In the genomic region with DNA sequence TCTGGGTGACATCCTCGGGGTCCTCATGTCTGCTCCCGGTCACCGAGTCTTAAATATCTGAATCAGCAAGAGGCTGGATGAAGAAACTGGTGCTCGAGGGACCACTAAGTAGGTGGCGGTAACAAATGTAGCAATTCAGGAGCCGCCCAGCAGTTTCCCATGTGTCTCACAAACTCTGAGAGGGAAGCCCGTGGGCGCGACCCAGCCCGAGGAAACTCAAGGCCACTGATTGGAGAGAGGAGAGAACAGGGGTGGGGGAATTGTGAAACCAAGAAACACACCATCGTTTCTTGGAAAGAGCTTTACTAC, we compare ENCODE assay signal across 22 cellular contexts. TPM values are rescaled to one million over a fixed set of nuclear protein-coding genes. Genes with fewer than 3 reads are reported as not detected.
DNase-seq lines count a peak whose midpoint lies in the region; ATAC-seq and TF ChIP-seq lines count a peak whose summit lies in the region.
"Had no signal": no experiment of that assay in that cellular context is flagged by ENCODE, and none has a peak within 500 bp of the region (broad histone marks: within the 10 kb centered on the region; RNA-seq: fewer than 3 reads in every experiment).

No MANE protein-coding gene starts in this region.

- TF ChIP-seq POLR2A in suprapubic skin (IDR thresholded peaks at IDR 0.05), result no peak

- no peak for TF ChIP-seq EP300 in suprapubic skin (IDR thresholded peaks at IDR 0.05)

- peak; percentile 67 for DNase-seq in GM04504 (ENCODE audit: low read depth)
- DNase-seq in left lung, result no peak
- peak; percentile 90 to 91 for DNase-seq in suprapubic skin (ENCODE audit: low spot score in 2 of 2)
- DNase-seq in NCI-H69 (lab: John Stamatoyannopoulos, UW), result no peak
- no peak for DNase-seq in GM13977 (ENCODE audit: low spot score)
- DNase-seq in endodermal cell, result no peak
- DNase-seq: CD4-positive, alpha-beta memory T cell; colonic mucosa; glutamatergic neuron; mesendoderm; NCI-H1105 treated with DMSO at 0.1 percent for 48 hours; NCI-H2171 treated with DMSO at 0.1 percent for 48 hours; stimulated activated CD4-positive, alpha-beta T cell treated with anti-CD3 and anti-CD28 coated beads, Interleukin-4, amount 100 ng/mL, for 1 hour; stimulated activated CD8-positive, alpha-beta memory T cell treated with anti-CD3 and anti-CD28 coated beads, Interleukin-4, amount 100 ng/mL, for 48 hours; T-helper 1 cell; thyroid gland had no signal

- no peak overlapping the region for H3K4me3 Mint-ChIP-seq in endodermal cell
- H3K4me3 Mint-ChIP-seq: CD4-positive, alpha-beta memory T cell; neural crest cell had no signal

- 44% methylated on average over 11 of the region's 11 CpGs for WGBS in suprapubic skin
- WGBS in endodermal cell (ENCODE audit: insufficient coverage in 1 of 2, insufficient read length in 1 of 2), 2 experiments, result 90 to 94% methylated on average over 11 of the region's 11 CpGs

- no peaks in the 10 kb centered on the region for H3K36me3 Mint-ChIP-seq in endodermal cell (ENCODE audit: low read depth)
- H3K36me3 Mint-ChIP-seq: CD4-positive, alpha-beta memory T cell had no signal

- ATAC-seq in left lung, result peak; percentile 36
- ATAC-seq: K562 had no signal

- H3K4me3 ChIP-seq in left lung, result no peak overlapping the region
- no peak overlapping the region for H3K4me3 ChIP-seq in suprapubic skin
- no peak overlapping the region for H3K4me3 ChIP-seq in endodermal cell (ENCODE audit: low read length)
- H3K4me3 ChIP-seq: colonic mucosa, K562, right atrium auricular region, thyroid gland had no signal

- H3K27me3 ChIP-seq in left lung (peaks cover 0 to 21% of the 10 kb centered on the region in 2 donors), suprapubic skin (no peaks in the 10 kb centered on the region), endodermal cell (ENCODE audit: control insufficient read depth, insufficient read depth, low read length, poor library complexity, severe bottlenecking) (no peaks in the 10 kb centered on the region)
- H3K27me3 ChIP-seq: colonic mucosa, right atrium auricular region, thyroid gland had no signal

- H3K36me3 ChIP-seq in left lung (peaks cover 0 to 19% of the 10 kb centered on the region in 2 donors), suprapubic skin (no peaks in the 10 kb centered on the region), endodermal cell (ENCODE audit: control insufficient read depth, insufficient read depth, low read length) (no peaks in the 10 kb centered on the region)
- H3K36me3 ChIP-seq: colonic mucosa had no signal

- H3K9me3 ChIP-seq in left lung (no peaks in the 10 kb centered on the region), suprapubic skin (no peaks in the 10 kb centered on the region), endodermal cell (ENCODE audit: control insufficient read depth, low read length) (no peaks in the 10 kb centered on the region)
- H3K9me3 ChIP-seq: colonic mucosa, right atrium auricular region, thyroid gland had no signal

- no peak overlapping the region for H3K27ac Mint-ChIP-seq in endodermal cell
- H3K27ac Mint-ChIP-seq: activated T-helper 2 cell treated with anti-CD3 and anti-CD28 coated beads, Interferon-gamma antibody, Interleukin-2, Interleukin-4, amounts not matched to agents 10 μg/mL and 5 μg/mL and 100 μg/mL, durations not matched to agents 14 hours and 24 hours and 36 hours; CD4-positive, alpha-beta memory T cell had no signal

- peaks cover 13 to 16% of the 10 kb centered on the region in 2 donors for H3K4me1 ChIP-seq in left lung
- peaks cover 17% of the 10 kb centered on the region for H3K4me1 ChIP-seq in suprapubic skin
- peaks cover 3% of the 10 kb centered on the region for H3K4me1 ChIP-seq in endodermal cell (ENCODE audit: control insufficient read depth, insufficient read depth, low read length)
- H3K4me1 ChIP-seq: colonic mucosa had no signal

- H3K9ac ChIP-seq in endodermal cell (ENCODE audit: extremely low read depth, low read length, poor library complexity, severe bottlenecking), result no peak overlapping the region

- peak overlapping the region; percentile 37 for H3K27ac ChIP-seq in VCaP
- H3K27ac ChIP-seq in left lung, result peak overlapping the region in 1 of 2 donors; percentile 44
- H3K27ac ChIP-seq in suprapubic skin, result peak overlapping the region; percentile 59
- no peak overlapping the region for H3K27ac ChIP-seq in endodermal cell (ENCODE audit: low read depth, low read length)
- H3K27ac ChIP-seq: colonic mucosa, right atrium auricular region, RWPE1 had no signal

- peaks cover under 1% of the 10 kb centered on the region for H3K9me3 Mint-ChIP-seq in endodermal cell

- peaks cover 16% of the 10 kb centered on the region for H3K4me1 Mint-ChIP-seq in endodermal cell
- H3K4me1 Mint-ChIP-seq: CD4-positive, alpha-beta memory T cell had no signal

- in situ Hi-C loops in GM13977 (cut with MboI; ENCODE audit: low pct_unique_long_range_greater_than_20kb, low sequenced_read_pairs, unreplicated experiment), result no loop called here

- intact Hi-C loops in left lung (cut with DNase I), result no loop called here

- peaks cover 21% of the 10 kb centered on the region for H3K27me3 Mint-ChIP-seq in endodermal cell (ENCODE audit: insufficient read depth)

- TF ChIP-seq CTCF in VCaP (conservative IDR thresholded peaks at IDR 0.05) (no peak), left lung (IDR thresholded peaks at IDR 0.05) (no peak), suprapubic skin (IDR thresholded peaks at IDR 0.05) (no peak), GM13977 (IDR thresholded peaks at IDR 0.05; ENCODE audit: extremely low read depth, insufficient read depth, missing control alignments) (no peak), endodermal cell (conservative IDR thresholded peaks at IDR 0.05) (no peak)

RNA-seq across cellular contexts. Expression of a gene that starts 10.7 kb away (rescaled TPM):
- total RNA-seq in left lung (100 to 1,000 TPM; 244 to 296 TPM), suprapubic skin (10 to 100 TPM in 3 of 4 donors, 1 to 10 TPM in 1; 8.8 to 41.1 (median 24.4) TPM), endodermal cell (1 to 10 TPM in 1 of 2 donors, under 1 TPM in 1; 0.75 to 1.0 TPM)
- polyA plus RNA-seq in endodermal cell (2013, experiment 1 of 2), result 1.1 TPM
- polyA plus RNA-seq in endodermal cell (2013, experiment 2 of 2), result 0.58 TPM
- total RNA-seq: activated T-helper 2 cell treated with anti-CD3 and anti-CD28 coated beads, Interferon-gamma antibody, Interleukin-2, Interleukin-4, amounts not matched to agents 10 μg/mL and 5 μg/mL and 100 μg/mL, durations not matched to agents 14 hours and 24 hours and 36 hours; CD4-positive, alpha-beta memory T cell; neural crest cell had no signal
- polyA plus RNA-seq: CD4-positive, alpha-beta memory T cell; K562 had no signal

Comparison
In these comparisons a context has a peak if more than half of its experiments do, and no peak if none do; other contexts are left out.
1. DNase-seq: peak in GM04504 (single experiment) and suprapubic skin (2 of 2); none in left lung (0 of 2), NCI-H69 (single experiment), GM13977 (single experiment) and endodermal cell (single experiment).
2. RNA of a gene that starts 10.7 kb away (total RNA-seq): 244 to 296 TPM in left lung; 8.8 to 41.1 TPM in suprapubic skin and 0.75 to 1.0 TPM in endodermal cell; every median in the first group is over 4 times any median in the second.